Comparison of ENCODE assay signal across 8 cellular contexts in genomic region chr2:118865106-118865505, GRCh38. TPM values are rescaled to one million over a fixed set of nuclear protein-coding genes. Genes with fewer than 3 reads are reported as not detected.
DNase-seq lines count a peak whose midpoint lies in the region; ATAC-seq, FAIRE-seq and TF ChIP-seq lines count a peak whose summit lies in the region.

No MANE protein-coding gene starts in this region.

- CTCF ChIA-PET in HepG2 (lab: Yijun Ruan, JAX; ENCODE audit: low intra/inter-chr PET ratio, low total read pairs): interaction anchor here (0.7 to 3.2 kb wide), 5 partner anchors 101 to 832 kb away, joined by 3 to 29 read pairs (median 3); no protein-coding TSS in a partner anchor

- intact Hi-C loops in body of pancreas (cut with DNase I) (no loop called here), HepG2 (cut with micrococcal nuclease; ENCODE audit: unreplicated experiment) (loop anchor here (1.0 to 5.0 kb wide), 6 partner anchors 326 to 833 kb away; no protein-coding TSS in a partner anchor), uterus (cut with DNase I; ENCODE audit: low total_unique reads) (no loop called here)
- intact Hi-C loops in activated CD4-positive, alpha-beta T cell treated with anti-CD3 and anti-CD28 coated beads, Interleukin-2, amount 10 ng/mL, durations not matched to agents 24 days and 14 days (cut with micrococcal nuclease): no loop called here

- peak; percentile 79 for FAIRE-seq in HepG2 (lab: Jason Lieb, UNC)

- no peak overlapping the region for H3K27ac Mint-ChIP-seq in activated CD4-positive, alpha-beta T cell treated with anti-CD3 and anti-CD28 coated beads, Interleukin-2, amount 10 ng/mL, durations not matched to agents 24 days and 14 days

- no peak overlapping the region for H3K9ac ChIP-seq in HepG2 (ENCODE audit: insufficient read depth, low read depth, low read length)

- H3K27me3 ChIP-seq in body of pancreas (no peaks in the 10 kb centered on the region), HepG2 (ENCODE audit: control insufficient read depth in 1 of 2, insufficient read depth in 2 of 2, low read length in 2 of 2) (peaks cover 4 to 32% of the 10 kb centered on the region in 2 experiments; a peak in 3 of 5 replicates), uterus (no peaks in the 10 kb centered on the region)

- no peaks in the 10 kb centered on the region for H3K36me3 Mint-ChIP-seq in activated CD4-positive, alpha-beta T cell treated with anti-CD3 and anti-CD28 coated beads, Interleukin-2, amount 10 ng/mL, durations not matched to agents 24 days and 14 days (ENCODE audit: low read depth)

- peak; percentile 81; the same call in 1 of the 2 replicates for TF ChIP-seq RAD21 in HepG2 (CRISPR knock-in tag; IDR thresholded peaks at IDR 0.05)

- H3K27ac ChIP-seq in body of pancreas (no peak overlapping the region), HepG2 (ENCODE audit: extremely low read length, insufficient read depth, low read length) (no peak overlapping the region), uterus (no peak overlapping the region)

- peak; percentile 95 for ATAC-seq in GM19397 (IDR thresholded peaks at IDR 0.05; ENCODE audit: unreplicated experiment)
- peak; percentile 97 for ATAC-seq in HG03175 (IDR thresholded peaks at IDR 0.05; ENCODE audit: unreplicated experiment)
- ATAC-seq in body of pancreas: peak; percentile 71
- ATAC-seq in HepG2: peak; percentile 99

- DNase-seq in EL (peak; percentile 50), NCI-H524 treated with DMSO at 0.1 percent for 48 hours (lab: John Stamatoyannopoulos, UW) (peak; percentile 62), body of pancreas (peak in 2 of 4 donors; percentile 49 to 53), HepG2 (ENCODE audit: low spot score) (peak; percentile 56), uterus (no peak)
- DNase-seq in activated CD4-positive, alpha-beta T cell treated with anti-CD3 and anti-CD28 coated beads, Interleukin-2, amount 10 ng/mL, durations not matched to agents 24 days and 14 days: no peak

- no TSS peak for BruUV-seq in HepG2 (replicated peaks; lab: Mats Ljungman, UMichigan)

- H3K4me3 ChIP-seq in body of pancreas (no peak overlapping the region), HepG2 (replicated peaks in 1 of 3; ENCODE audit: insufficient read depth in 1 of 3, low read depth in 2 of 3, low read length in 3 of 3) (no peak overlapping the region), uterus (no peak overlapping the region)

- H3K79me2 ChIP-seq in HepG2 (ENCODE audit: insufficient read depth, low read length): no peaks in the 10 kb centered on the region

- in situ Hi-C loops in HepG2 (cut with HindIII; ENCODE audit: extremely low pct_ligation_motif_present, low pct_unique_long_range_greater_than_20kb): no loop called here

- H3K4me1 ChIP-seq in body of pancreas (no peaks in the 10 kb centered on the region), HepG2 (ENCODE audit: insufficient read depth, low read length) (no peaks in the 10 kb centered on the region), uterus (no peaks in the 10 kb centered on the region)

- H3K27me3 Mint-ChIP-seq in activated CD4-positive, alpha-beta T cell treated with anti-CD3 and anti-CD28 coated beads, Interleukin-2, amount 10 ng/mL, durations not matched to agents 24 days and 14 days: peaks cover 29% of the 10 kb centered on the region

- H3K4me2 ChIP-seq in HepG2 (ENCODE audit: low read depth, low read length): no peak overlapping the region

- no peaks in the 10 kb centered on the region for H3K9me3 ChIP-seq in body of pancreas
- H3K9me3 ChIP-seq in HepG2 (ENCODE audit: low read length): no peaks in the 10 kb centered on the region
- no peaks in the 10 kb centered on the region for H3K9me3 ChIP-seq in uterus

- 5 to 10% methylated on average over 3 of the region's 3 CpGs for WGBS in body of pancreas, 2 donors
- WGBS in HepG2 (ENCODE audit: low lambda C conversion rate): 0% methylated on average over 3 of the region's 3 CpGs

- TF ChIP-seq CTCF in body of pancreas (IDR thresholded peaks at IDR 0.05): peak in 6 of 7 experiments; percentile 42 to 65 (median 62)
- TF ChIP-seq CTCF in HepG2 (CRISPR knock-in tag; IDR thresholded peaks at IDR 0.05): peak; percentile 81
- TF ChIP-seq CTCF in uterus (IDR thresholded peaks at IDR 0.05): peak; percentile 5 to 27 (median 17)

- TF ChIP-seq EP300 in HepG2 (IDR thresholded peaks at IDR 0.05; ENCODE audit: low read depth in 2 of 2, low read length in 2 of 2) (no peak), HepG2 (CRISPR knock-in tag; IDR thresholded peaks at IDR 0.05; ENCODE audit: borderline replicate concordance) (no peak)

- TF ChIP-seq POLR2A in body of pancreas (IDR thresholded peaks at IDR 0.05) (no peak), HepG2 (IDR thresholded peaks at IDR 0.05; ENCODE audit: insufficient read depth in 1 of 2, low read depth in 2 of 2, low read length in 2 of 2) (no peak), uterus (IDR thresholded peaks at IDR 0.05) (no peak)

- H4K20me1 ChIP-seq in HepG2 (ENCODE audit: insufficient read depth, low read length): no peaks in the 10 kb centered on the region

- no peak overlapping the region for H3K4me3 Mint-ChIP-seq in activated CD4-positive, alpha-beta T cell treated with anti-CD3 and anti-CD28 coated beads, Interleukin-2, amount 10 ng/mL, durations not matched to agents 24 days and 14 days

- H3K36me3 ChIP-seq in body of pancreas (replicated peaks in 1 of 2; ENCODE audit: insufficient read depth in 1 of 2, low read depth in 2 of 2) (no peaks in the 10 kb centered on the region), HepG2 (replicated peaks in 1 of 2; ENCODE audit: control insufficient read depth in 1 of 2, insufficient read depth in 2 of 2, low read length in 2 of 2) (no peaks in the 10 kb centered on the region), uterus (no peaks in the 10 kb centered on the region)

- no peaks in the 10 kb centered on the region for H3K9me3 Mint-ChIP-seq in activated CD4-positive, alpha-beta T cell treated with anti-CD3 and anti-CD28 coated beads, Interleukin-2, amount 10 ng/mL, durations not matched to agents 24 days and 14 days

- no peaks in the 10 kb centered on the region for H3K4me1 Mint-ChIP-seq in activated CD4-positive, alpha-beta T cell treated with anti-CD3 and anti-CD28 coated beads, Interleukin-2, amount 10 ng/mL, durations not matched to agents 24 days and 14 days

- no peak overlapping the region for H2AFZ ChIP-seq in HepG2 (ENCODE audit: low read length)

- POLR2A ChIA-PET in HepG2 (lab: Yijun Ruan, JAX): no interaction called here

TF ChIP-seq in HepG2, 621 proteins besides CTCF, POLR2A, EP300 and RAD21:
- TF ChIP-seq KDM2A (CRISPR knock-in tag; IDR thresholded peaks at IDR 0.05; ENCODE audit: borderline replicate concordance, low read depth) (peak; percentile 35; the same call in 1 of the 2 replicates), XRCC5 (optimal IDR thresholded peaks at IDR 0.05; ENCODE audit: low read length) (peak; percentile 33), SMC3 (IDR thresholded peaks at IDR 0.05; ENCODE audit: low read length) (peak; percentile 69), ZNF44 (CRISPR knock-in tag; IDR thresholded peaks at IDR 0.05) (peak; percentile 36; the same call in 1 of the 2 replicates), ZSCAN25 (CRISPR knock-in tag; IDR thresholded peaks at IDR 0.05) (0 out of 2 replicates have a peak, but pooled peaks have one; percentile 18), IKZF5 (CRISPR knock-in tag; IDR thresholded peaks at IDR 0.05) (no peak), TBX2 (CRISPR knock-in tag; IDR thresholded peaks at IDR 0.05; ENCODE audit: borderline replicate concordance) (no peak), STAG1 (CRISPR knock-in tag; IDR thresholded peaks at IDR 0.05) (peak; percentile 95)

RNA-seq across cellular contexts. Expression of gene EN1, which starts 17.7 kb away (rescaled TPM):
- total RNA-seq in body of pancreas (not detected), HepG2 (2016; rRNA removed; fragmentation: Illumina TruSeq; extraction: Trizol) (not detected in 2 replicates), uterus (not detected)
- total RNA-seq in HepG2 (2016; cell fraction: cytosol; rRNA removed; fragmentation: Illumina TruSeq; extraction: Trizol; ENCODE audit: low read depth): not detected in 2 replicates
- total RNA-seq in HepG2 (2016; cell fraction: insoluble cytoplasmic fraction; rRNA removed; fragmentation: Illumina TruSeq; extraction: Trizol): not detected in 2 replicates
- total RNA-seq in HepG2 (2016; cell fraction: membrane; rRNA removed; fragmentation: Illumina TruSeq; extraction: Trizol): not detected in 2 replicates
- total RNA-seq in HepG2 (2016; cell fraction: nucleus; rRNA removed; fragmentation: Illumina TruSeq; extraction: Trizol): not detected in 2 replicates
- not detected in 2 replicates for polyA plus RNA-seq in HepG2 (2011; rRNA removed)
- not detected in 2 replicates for polyA plus RNA-seq in HepG2 (2011; cell fraction: cytosol; rRNA removed)
- polyA plus RNA-seq in HepG2 (2011; cell fraction: nucleus; rRNA removed): not detected in 2 replicates
- not detected in 2 replicates for polyA plus RNA-seq in HepG2 (2012)
- polyA plus RNA-seq in HepG2 (2016; cell fraction: cytosol; fragmentation: Illumina TruSeq; extraction: Trizol; ENCODE audit: low read depth): not detected in 2 replicates
- polyA plus RNA-seq in HepG2 (2016; cell fraction: insoluble cytoplasmic fraction; fragmentation: Illumina TruSeq; extraction: Trizol; ENCODE audit: low read depth): not detected in 2 replicates
- not detected in 2 replicates for polyA plus RNA-seq in HepG2 (2016; cell fraction: membrane; fragmentation: Illumina TruSeq; extraction: Trizol; ENCODE audit: low read depth)
- polyA plus RNA-seq in HepG2 (2016; cell fraction: nucleus; fragmentation: Illumina TruSeq; extraction: Trizol; ENCODE audit: insufficient read depth, low read depth): not detected in 2 replicates
- not detected in 2 replicates for polyA minus RNA-seq in HepG2 (2011; rRNA and poly(A)+ RNA removed; ENCODE audit: low replicate concordance)
- not detected in 2 replicates for polyA minus RNA-seq in HepG2 (2011; cell fraction: cytosol; rRNA and poly(A)+ RNA removed)
- polyA minus RNA-seq in HepG2 (2011; cell fraction: nucleus; rRNA and poly(A)+ RNA removed): not detected in 2 replicates
- total RNA-seq in activated CD4-positive, alpha-beta T cell treated with anti-CD3 and anti-CD28 coated beads, Interleukin-2, amount 10 ng/mL, durations not matched to agents 24 days and 14 days: not detected in 2 replicates

Comparison
In these comparisons a context has a peak if more than half of its experiments do, and no peak if none do; other contexts are left out.
1. DNase-seq: peak in EL (single experiment), NCI-H524 treated with DMSO at 0.1 percent for 48 hours (single experiment) and HepG2 (single experiment); none in uterus (0 of 2) and activated CD4-positive, alpha-beta T cell treated with anti-CD3 and anti-CD28 coated beads, Interleukin-2, amount 10 ng/mL, durations not matched to agents 24 days and 14 days (single experiment).
2. CTCF ChIP-seq: peak in every context shown above with its lines; median percentile 81 in HepG2; 62 in body of pancreas; 17 in uterus.
3. Peak in every context shown above with its lines, with median percentiles within 50 percentile points of each other: ATAC-seq.